21 cellular contexts compared by ENCODE assay signal in genomic region chr17:64531955-64532371, GRCh38. TPM values are rescaled to one million over a fixed set of nuclear protein-coding genes. Genes with fewer than 3 reads are reported as not detected.
DNase-seq lines count a peak whose midpoint lies in the region; ATAC-seq and TF ChIP-seq lines count a peak whose summit lies in the region.
"Had no signal": no experiment of that assay in that cellular context is flagged by ENCODE, and none has a peak within 500 bp of the region (broad histone marks: within the 10 kb centered on the region; RNA-seq: fewer than 3 reads in every experiment).

No MANE protein-coding gene starts in this region.

- intact Hi-C loops in activated naive CD4-positive, alpha-beta T cell treated with anti-CD3 and anti-CD28 coated beads for 36 hours (cut with micrococcal nuclease) = no loop called here

- H3K4me2 ChIP-seq in mesenchymal stem cell (ENCODE audit: low read length, poor library complexity, severe bottlenecking) = no peak overlapping the region
- H3K4me2 ChIP-seq: A549 had no signal

- H2BK5ac ChIP-seq in mesenchymal stem cell (ENCODE audit: low read depth, low read length, poor library complexity, severe bottlenecking) = no peak overlapping the region

- no peaks in the 10 kb centered on the region for H3K9me3 ChIP-seq in mesenchymal stem cell (ENCODE audit: control insufficient read depth, low read length)
- H3K9me3 ChIP-seq: A549 had no signal

- TF ChIP-seq CTCF in astrocyte of the cerebellum (IDR thresholded peaks at IDR 0.05; ENCODE audit: low read depth, low read length, missing control alignments) = no peak

- H3K27me3 Mint-ChIP-seq in activated naive CD4-positive, alpha-beta T cell treated with anti-CD3 and anti-CD28 coated beads, Interleukin-2, amount 50 U/mL, for 24 hours = no peaks in the 10 kb centered on the region
- H3K27me3 Mint-ChIP-seq in activated naive CD4-positive, alpha-beta T cell treated with anti-CD3 and anti-CD28 coated beads for 36 hours (ENCODE audit: low read depth) = no peaks in the 10 kb centered on the region
- H3K27me3 Mint-ChIP-seq: CD4-positive, CD25-positive, alpha-beta regulatory T cell; central memory CD8-positive, alpha-beta T cell had no signal

- no peak overlapping the region for H3K23ac ChIP-seq in mesenchymal stem cell (ENCODE audit: low read length in 2 of 2)

- H3K4ac ChIP-seq in mesenchymal stem cell (ENCODE audit: low read depth in 1 of 2, low read length in 2 of 2) = no peak overlapping the region

- H3K9ac ChIP-seq in mesenchymal stem cell (ENCODE audit: low read length) = no peak overlapping the region

- no peak overlapping the region for H3K4me3 ChIP-seq in astrocyte of the cerebellum (ENCODE audit: low read depth, low read length)
- no peak overlapping the region for H3K4me3 ChIP-seq in mesenchymal stem cell (ENCODE audit: insufficient read depth in 1 of 2, low read depth in 1 of 2, low read length in 2 of 2)
- H3K4me3 ChIP-seq: A549, GM12878 had no signal

- no peak overlapping the region for H3K14ac ChIP-seq in mesenchymal stem cell (ENCODE audit: low read length in 2 of 2)

- peaks cover 8% of the 10 kb centered on the region for H3K4me1 ChIP-seq in mesenchymal stem cell (ENCODE audit: control insufficient read depth, insufficient read depth, low read depth, low read length)
- H3K4me1 ChIP-seq: A549 had no signal

- no peak overlapping the region for H4K91ac ChIP-seq in mesenchymal stem cell (ENCODE audit: low read length)

- H3K27ac ChIP-seq in mesenchymal stem cell (ENCODE audit: low read length, poor library complexity, severe bottlenecking) = peak overlapping the region; percentile 41
- H3K27ac ChIP-seq: A549 had no signal

- H2AFZ ChIP-seq in mesenchymal stem cell (ENCODE audit: low read depth, low read length) = no peak overlapping the region

- H3K18ac ChIP-seq in mesenchymal stem cell (ENCODE audit: low read depth in 1 of 2, low read length in 2 of 2) = no peak overlapping the region

- H3K79me1 ChIP-seq in mesenchymal stem cell (replicated peaks; ENCODE audit: low read length, poor library complexity, severe bottlenecking) = peaks cover 2% of the 10 kb centered on the region

- WGBS in mesenchymal stem cell = 85% methylated on average over 5 of the region's 5 CpGs

- in situ Hi-C loops in astrocyte of the cerebellum (cut with HindIII; ENCODE audit: low sequenced_read_pairs) = no loop called here
- in situ Hi-C loops in KBM-7 (cut with MboI; ENCODE audit: low pct_unique_long_range_greater_than_20kb, low sequenced_read_pairs) = no loop called here

- no peak for ATAC-seq in HG02870 (IDR thresholded peaks at IDR 0.05; ENCODE audit: unreplicated experiment)
- ATAC-seq in activated CD4-positive, CD25-positive, alpha-beta regulatory T cell treated with anti-CD3 and anti-CD28 coated beads, Interleukin-2, amount 50 U/mL, for 24 hours = no peak
- ATAC-seq: A549, GM12878, left colon had no signal

- no peaks in the 10 kb centered on the region for H3K27me3 ChIP-seq in mesenchymal stem cell (ENCODE audit: control insufficient read depth in 1 of 2, insufficient read depth in 1 of 2, low read length in 2 of 2)

- no peak overlapping the region for H2AK5ac ChIP-seq in mesenchymal stem cell (ENCODE audit: low read length, severe bottlenecking)

- peak overlapping the region; percentile 47 for H4K8ac ChIP-seq in mesenchymal stem cell (ENCODE audit: low read length)

- H3K9me3 Mint-ChIP-seq in activated naive CD4-positive, alpha-beta T cell treated with anti-CD3 and anti-CD28 coated beads, Interleukin-2, amount 50 U/mL, for 24 hours = no peaks in the 10 kb centered on the region
- no peaks in the 10 kb centered on the region for H3K9me3 Mint-ChIP-seq in activated naive CD4-positive, alpha-beta T cell treated with anti-CD3 and anti-CD28 coated beads for 36 hours
- H3K9me3 Mint-ChIP-seq: CD4-positive, CD25-positive, alpha-beta regulatory T cell; central memory CD8-positive, alpha-beta T cell had no signal

- peaks cover 22% of the 10 kb centered on the region for H3K36me3 Mint-ChIP-seq in activated naive CD4-positive, alpha-beta T cell treated with anti-CD3 and anti-CD28 coated beads, Interleukin-2, amount 50 U/mL, for 24 hours
- H3K36me3 Mint-ChIP-seq in activated naive CD4-positive, alpha-beta T cell treated with anti-CD3 and anti-CD28 coated beads for 36 hours (ENCODE audit: low read depth) = peaks cover 36% of the 10 kb centered on the region

- CTCF ChIA-PET in activated naive CD4-positive, alpha-beta T cell treated with anti-CD3 and anti-CD28 coated beads for 36 hours (lab: Charles Lee) = interaction anchor here (2.0 kb wide), 1 partner anchor 112 kb away, joined by 9 read pairs; no protein-coding TSS in a partner anchor

- no peaks in the 10 kb centered on the region for H3K4me1 Mint-ChIP-seq in activated naive CD4-positive, alpha-beta T cell treated with anti-CD3 and anti-CD28 coated beads, Interleukin-2, amount 50 U/mL, for 24 hours
- peaks cover 3% of the 10 kb centered on the region for H3K4me1 Mint-ChIP-seq in activated naive CD4-positive, alpha-beta T cell treated with anti-CD3 and anti-CD28 coated beads for 36 hours (ENCODE audit: low read depth)
- H3K4me1 Mint-ChIP-seq: central memory CD8-positive, alpha-beta T cell had no signal

- H3K4me3 Mint-ChIP-seq in activated naive CD4-positive, alpha-beta T cell treated with anti-CD3 and anti-CD28 coated beads, Interleukin-2, amount 50 U/mL, for 24 hours = no peak overlapping the region
- no peak overlapping the region for H3K4me3 Mint-ChIP-seq in activated naive CD4-positive, alpha-beta T cell treated with anti-CD3 and anti-CD28 coated beads for 36 hours
- H3K4me3 Mint-ChIP-seq: CD4-positive, CD25-positive, alpha-beta regulatory T cell; central memory CD8-positive, alpha-beta T cell had no signal

- H3K27ac Mint-ChIP-seq in activated naive CD4-positive, alpha-beta T cell treated with anti-CD3 and anti-CD28 coated beads, Interleukin-2, amount 50 U/mL, for 24 hours = peak overlapping the region; percentile 30
- no peak overlapping the region for H3K27ac Mint-ChIP-seq in activated naive CD4-positive, alpha-beta T cell treated with anti-CD3 and anti-CD28 coated beads for 36 hours

- H2BK12ac ChIP-seq in mesenchymal stem cell (ENCODE audit: low read length in 2 of 2) = no peak overlapping the region

- DNase-seq in activated naive CD4-positive, alpha-beta T cell treated with anti-CD3 and anti-CD28 coated beads for 36 hours = no peak
- DNase-seq in astrocyte of the cerebellum (ENCODE audit: low read depth) (peak; percentile 70), mesenchymal stem cell (peak; percentile 71), NAMALWA (ENCODE audit: low spot score) (no peak), KBM-7 (no peak)
- DNase-seq: activated CD4-positive, alpha-beta T cell treated with anti-CD3 and anti-CD28 coated beads for 4 hours; activated effector memory CD4-positive, alpha-beta T cell treated with Interleukin-2 at 50 U/mL for 16 hours; CD4-positive, CD25-positive, alpha-beta regulatory T cell; erythroblast; glutamatergic neuron; GOT3; left colon; NCI-H146; NCI-H69; SW 1271 had no signal

- H3K36me3 ChIP-seq in mesenchymal stem cell (ENCODE audit: control insufficient read depth in 1 of 2, insufficient read depth in 2 of 2, low read depth in 1 of 2, low read length in 2 of 2) = peaks cover 28 to 100% of the 10 kb centered on the region in 2 experiments

- no peak overlapping the region for H2BK15ac ChIP-seq in mesenchymal stem cell (ENCODE audit: low read depth, poor library complexity, severe bottlenecking)

- no peak overlapping the region for H2BK120ac ChIP-seq in mesenchymal stem cell (ENCODE audit: low read depth, low read length)

RNA-seq across cellular contexts. Expression of gene CEP95, which starts 25.2 kb away (rescaled TPM):
- 10 to 100 TPM; 38.8 to 43.3 TPM for total RNA-seq in activated naive CD4-positive, alpha-beta T cell treated with anti-CD3 and anti-CD28 coated beads for 36 hours
- polyA plus RNA-seq in mesenchymal stem cell (2013, experiment 1 of 2) = 26.6 TPM
- 22.1 TPM for polyA plus RNA-seq in mesenchymal stem cell (2013, experiment 2 of 2)

RNA-seq across cellular contexts. Expression of gene DDX5, which starts 25.9 kb away (rescaled TPM):
- total RNA-seq in activated naive CD4-positive, alpha-beta T cell treated with anti-CD3 and anti-CD28 coated beads for 36 hours = 100 to 1,000 TPM; 480 to 491 TPM
- polyA plus RNA-seq in mesenchymal stem cell (2013, experiment 1 of 2) = 649 TPM
- polyA plus RNA-seq in mesenchymal stem cell (2013, experiment 2 of 2) = 611 TPM

RNA-seq across cellular contexts. Expression of gene POLG2, which starts 35.1 kb away (rescaled TPM):
- 10 to 100 TPM; 23.4 to 26.9 TPM for total RNA-seq in activated naive CD4-positive, alpha-beta T cell treated with anti-CD3 and anti-CD28 coated beads for 36 hours
- 6.1 TPM for polyA plus RNA-seq in mesenchymal stem cell (2013, experiment 1 of 2)
- polyA plus RNA-seq in mesenchymal stem cell (2013, experiment 2 of 2) = 5.5 TPM

Comparison
In these comparisons a context has a peak if more than half of its experiments do, and no peak if none do; other contexts are left out.
1. DNase-seq: peak in astrocyte of the cerebellum (single experiment) and mesenchymal stem cell (single experiment); none in activated naive CD4-positive, alpha-beta T cell treated with anti-CD3 and anti-CD28 coated beads for 36 hours (single experiment), NAMALWA (single experiment) and KBM-7 (single experiment).